21 cellular contexts compared by ENCODE assay signal in genomic region chr15:63091679-63092078, GRCh38. TPM values are rescaled to one million over a fixed set of nuclear protein-coding genes. Genes with fewer than 3 reads are reported as not detected.
DNase-seq lines count a peak whose midpoint lies in the region; ATAC-seq, FAIRE-seq and TF ChIP-seq lines count a peak whose summit lies in the region.
"Had no signal": no experiment of that assay in that cellular context is flagged by ENCODE, and none has a peak within 500 bp of the region (broad histone marks: within the 10 kb centered on the region; RNA-seq: fewer than 3 reads in every experiment).

No MANE protein-coding gene starts in this region.

- DNase-seq in GM23338 (ENCODE audit: low spot score), result no peak
- DNase-seq in SJSA1 (ENCODE audit: low read depth in 1 of 2, low spot score in 2 of 2), result no peak
- peak; percentile 22 for DNase-seq in islet precursor cell
- DNase-seq in urothelium cell line (ENCODE audit: low spot score), result no peak
- no peak for DNase-seq in activated CD4-positive, alpha-beta memory T cell treated with anti-CD3 and anti-CD28 coated beads for 36 hours
- DNase-seq: AML-193; Caco-2; CD4-positive, alpha-beta T cell; GM23248; H7; HFFc6 had no signal

- no peaks in the 10 kb centered on the region for H4K20me1 ChIP-seq in GM23338 (replicated peaks; ENCODE audit: insufficient read depth)

- no peaks in the 10 kb centered on the region for H3K9me2 ChIP-seq in GM23338 (ENCODE audit: insufficient read depth)

- no peaks in the 10 kb centered on the region for H3K9me3 ChIP-seq in SJSA1 (replicated peaks)
- H3K9me3 ChIP-seq: Caco-2 had no signal

- no peak overlapping the region for H3K27ac ChIP-seq in GM23338 (ENCODE audit: low read depth)
- H3K27ac ChIP-seq in SJSA1, result peak overlapping the region; percentile 88; the same call in 1 of the 2 replicates
- H3K27ac ChIP-seq: C4-2B, GM23248 had no signal

- no peaks in the 10 kb centered on the region for H3K36me3 Mint-ChIP-seq in GM23338 (ENCODE audit: low read depth)
- no peaks in the 10 kb centered on the region for H3K36me3 Mint-ChIP-seq in activated CD4-positive, alpha-beta memory T cell treated with anti-CD3 and anti-CD28 coated beads for 36 hours

- FAIRE-seq in urothelium cell line (lab: Jason Lieb, UNC), result peak; percentile 53
- FAIRE-seq: A204.1, D721Med, G401.6, GM12891, GM19239, HTR-8/SVneo had no signal

- CTCF ChIA-PET in activated CD4-positive, alpha-beta memory T cell treated with anti-CD3 and anti-CD28 coated beads for 36 hours (lab: Charles Lee), result interaction anchor here (1.6 to 12.8 kb wide), 3 partner anchors 35 to 243 kb away, joined by 5 to 154 read pairs (median 17); partner anchors contain the start of gene TPM1

- H3K9me3 Mint-ChIP-seq in GM23338, result no peaks in the 10 kb centered on the region
- no peaks in the 10 kb centered on the region for H3K9me3 Mint-ChIP-seq in activated CD4-positive, alpha-beta memory T cell treated with anti-CD3 and anti-CD28 coated beads for 36 hours
- H3K9me3 Mint-ChIP-seq: CD4-positive, alpha-beta T cell; HFFc6 had no signal

- peak overlapping the region; percentile 52 for H3K27ac Mint-ChIP-seq in GM23338
- no peak overlapping the region for H3K27ac Mint-ChIP-seq in activated CD4-positive, alpha-beta memory T cell treated with anti-CD3 and anti-CD28 coated beads for 36 hours
- H3K27ac Mint-ChIP-seq: CD4-positive, alpha-beta T cell; HFFc6 had no signal

- H3K4me1 ChIP-seq in GM23338 (ENCODE audit: insufficient read depth) (peaks cover 33% of the 10 kb centered on the region), SJSA1 (replicated peaks) (peaks cover 75% of the 10 kb centered on the region)

- H3K79me2 ChIP-seq in GM23338 (replicated peaks; ENCODE audit: insufficient read depth), result no peaks in the 10 kb centered on the region

- no peaks in the 10 kb centered on the region for H3K27me3 ChIP-seq in GM23338 (ENCODE audit: insufficient read depth)
- no peaks in the 10 kb centered on the region for H3K27me3 ChIP-seq in SJSA1 (replicated peaks)

- peaks cover 28% of the 10 kb centered on the region for H3K4me1 Mint-ChIP-seq in GM23338
- H3K4me1 Mint-ChIP-seq in activated CD4-positive, alpha-beta memory T cell treated with anti-CD3 and anti-CD28 coated beads for 36 hours (ENCODE audit: low read depth), result no peaks in the 10 kb centered on the region

- H3K27me3 Mint-ChIP-seq in GM23338 (ENCODE audit: insufficient read depth, low read depth, poor library complexity), result peaks cover 2% of the 10 kb centered on the region
- no peaks in the 10 kb centered on the region for H3K27me3 Mint-ChIP-seq in activated CD4-positive, alpha-beta memory T cell treated with anti-CD3 and anti-CD28 coated beads for 36 hours
- H3K27me3 Mint-ChIP-seq: CD4-positive, alpha-beta T cell had no signal

- H3F3A ChIP-seq in GM23338 (replicated peaks; ENCODE audit: low read depth), result peaks cover 9% of the 10 kb centered on the region; the same call in 1 of the 2 replicates

- no peak overlapping the region for H3K4me2 ChIP-seq in GM23338

- H2AFZ ChIP-seq in GM23338, result no peak overlapping the region
- H2AFZ ChIP-seq: GM23248 had no signal

- POLR2A ChIA-PET in activated CD4-positive, alpha-beta memory T cell treated with anti-CD3 and anti-CD28 coated beads for 36 hours (lab: Charles Lee), result no interaction called here

- H3K36me3 ChIP-seq in GM23338 (ENCODE audit: insufficient read depth) (no peaks in the 10 kb centered on the region), SJSA1 (no peaks in the 10 kb centered on the region)

- intact Hi-C loops in activated CD4-positive, alpha-beta memory T cell treated with anti-CD3 and anti-CD28 coated beads for 36 hours (cut with micrococcal nuclease), result no loop called here

- no peak for ATAC-seq in GM23338
- ATAC-seq in HG02678 (IDR thresholded peaks at IDR 0.05; ENCODE audit: unreplicated experiment), result no peak
- no peak for ATAC-seq in GM19467 (IDR thresholded peaks at IDR 0.05; ENCODE audit: unreplicated experiment)
- ATAC-seq: HCT116 had no signal

- no peak for TF ChIP-seq CTCF in GM23338 (conservative IDR thresholded peaks at IDR 0.05; ENCODE audit: low read depth in 2 of 2)

- H3K4me3 ChIP-seq in GM23338, result no peak overlapping the region
- H3K4me3 ChIP-seq in SJSA1, result no peak overlapping the region
- H3K4me3 ChIP-seq: GM23248 had no signal

- H3K4me3 Mint-ChIP-seq in GM23338, result no peak overlapping the region
- H3K4me3 Mint-ChIP-seq in activated CD4-positive, alpha-beta memory T cell treated with anti-CD3 and anti-CD28 coated beads for 36 hours, result no peak overlapping the region
- H3K4me3 Mint-ChIP-seq: CD4-positive, alpha-beta T cell; HFFc6 had no signal

TF ChIP-seq in GM23338, 12 proteins besides CTCF, POLR2A, EP300 and RAD21 (continues in another document):
- TF ChIP-seq POLR2AphosphoS5 (IDR thresholded peaks at IDR 0.05; ENCODE audit: low read depth) (no peak), ZNF331 (CRISPR knock-in tag; IDR thresholded peaks at IDR 0.05; ENCODE audit: low read depth) (no peak), CREB1 (CRISPR knock-in tag; IDR thresholded peaks at IDR 0.05; ENCODE audit: low read depth) (no peak), NANOG (IDR thresholded peaks at IDR 0.05; ENCODE audit: borderline replicate concordance) (no peak), ZNF114 (CRISPR knock-in tag; IDR thresholded peaks at IDR 0.05) (no peak), JUNB (IDR thresholded peaks at IDR 0.05; ENCODE audit: unreplicated experiment) (no peak), EZH2phosphoT487 (IDR thresholded peaks at IDR 0.05; ENCODE audit: unreplicated experiment) (no peak), STAT1 (IDR thresholded peaks at IDR 0.05; ENCODE audit: unreplicated experiment) (no peak)
- TF ChIP-seq, protein P1, sequence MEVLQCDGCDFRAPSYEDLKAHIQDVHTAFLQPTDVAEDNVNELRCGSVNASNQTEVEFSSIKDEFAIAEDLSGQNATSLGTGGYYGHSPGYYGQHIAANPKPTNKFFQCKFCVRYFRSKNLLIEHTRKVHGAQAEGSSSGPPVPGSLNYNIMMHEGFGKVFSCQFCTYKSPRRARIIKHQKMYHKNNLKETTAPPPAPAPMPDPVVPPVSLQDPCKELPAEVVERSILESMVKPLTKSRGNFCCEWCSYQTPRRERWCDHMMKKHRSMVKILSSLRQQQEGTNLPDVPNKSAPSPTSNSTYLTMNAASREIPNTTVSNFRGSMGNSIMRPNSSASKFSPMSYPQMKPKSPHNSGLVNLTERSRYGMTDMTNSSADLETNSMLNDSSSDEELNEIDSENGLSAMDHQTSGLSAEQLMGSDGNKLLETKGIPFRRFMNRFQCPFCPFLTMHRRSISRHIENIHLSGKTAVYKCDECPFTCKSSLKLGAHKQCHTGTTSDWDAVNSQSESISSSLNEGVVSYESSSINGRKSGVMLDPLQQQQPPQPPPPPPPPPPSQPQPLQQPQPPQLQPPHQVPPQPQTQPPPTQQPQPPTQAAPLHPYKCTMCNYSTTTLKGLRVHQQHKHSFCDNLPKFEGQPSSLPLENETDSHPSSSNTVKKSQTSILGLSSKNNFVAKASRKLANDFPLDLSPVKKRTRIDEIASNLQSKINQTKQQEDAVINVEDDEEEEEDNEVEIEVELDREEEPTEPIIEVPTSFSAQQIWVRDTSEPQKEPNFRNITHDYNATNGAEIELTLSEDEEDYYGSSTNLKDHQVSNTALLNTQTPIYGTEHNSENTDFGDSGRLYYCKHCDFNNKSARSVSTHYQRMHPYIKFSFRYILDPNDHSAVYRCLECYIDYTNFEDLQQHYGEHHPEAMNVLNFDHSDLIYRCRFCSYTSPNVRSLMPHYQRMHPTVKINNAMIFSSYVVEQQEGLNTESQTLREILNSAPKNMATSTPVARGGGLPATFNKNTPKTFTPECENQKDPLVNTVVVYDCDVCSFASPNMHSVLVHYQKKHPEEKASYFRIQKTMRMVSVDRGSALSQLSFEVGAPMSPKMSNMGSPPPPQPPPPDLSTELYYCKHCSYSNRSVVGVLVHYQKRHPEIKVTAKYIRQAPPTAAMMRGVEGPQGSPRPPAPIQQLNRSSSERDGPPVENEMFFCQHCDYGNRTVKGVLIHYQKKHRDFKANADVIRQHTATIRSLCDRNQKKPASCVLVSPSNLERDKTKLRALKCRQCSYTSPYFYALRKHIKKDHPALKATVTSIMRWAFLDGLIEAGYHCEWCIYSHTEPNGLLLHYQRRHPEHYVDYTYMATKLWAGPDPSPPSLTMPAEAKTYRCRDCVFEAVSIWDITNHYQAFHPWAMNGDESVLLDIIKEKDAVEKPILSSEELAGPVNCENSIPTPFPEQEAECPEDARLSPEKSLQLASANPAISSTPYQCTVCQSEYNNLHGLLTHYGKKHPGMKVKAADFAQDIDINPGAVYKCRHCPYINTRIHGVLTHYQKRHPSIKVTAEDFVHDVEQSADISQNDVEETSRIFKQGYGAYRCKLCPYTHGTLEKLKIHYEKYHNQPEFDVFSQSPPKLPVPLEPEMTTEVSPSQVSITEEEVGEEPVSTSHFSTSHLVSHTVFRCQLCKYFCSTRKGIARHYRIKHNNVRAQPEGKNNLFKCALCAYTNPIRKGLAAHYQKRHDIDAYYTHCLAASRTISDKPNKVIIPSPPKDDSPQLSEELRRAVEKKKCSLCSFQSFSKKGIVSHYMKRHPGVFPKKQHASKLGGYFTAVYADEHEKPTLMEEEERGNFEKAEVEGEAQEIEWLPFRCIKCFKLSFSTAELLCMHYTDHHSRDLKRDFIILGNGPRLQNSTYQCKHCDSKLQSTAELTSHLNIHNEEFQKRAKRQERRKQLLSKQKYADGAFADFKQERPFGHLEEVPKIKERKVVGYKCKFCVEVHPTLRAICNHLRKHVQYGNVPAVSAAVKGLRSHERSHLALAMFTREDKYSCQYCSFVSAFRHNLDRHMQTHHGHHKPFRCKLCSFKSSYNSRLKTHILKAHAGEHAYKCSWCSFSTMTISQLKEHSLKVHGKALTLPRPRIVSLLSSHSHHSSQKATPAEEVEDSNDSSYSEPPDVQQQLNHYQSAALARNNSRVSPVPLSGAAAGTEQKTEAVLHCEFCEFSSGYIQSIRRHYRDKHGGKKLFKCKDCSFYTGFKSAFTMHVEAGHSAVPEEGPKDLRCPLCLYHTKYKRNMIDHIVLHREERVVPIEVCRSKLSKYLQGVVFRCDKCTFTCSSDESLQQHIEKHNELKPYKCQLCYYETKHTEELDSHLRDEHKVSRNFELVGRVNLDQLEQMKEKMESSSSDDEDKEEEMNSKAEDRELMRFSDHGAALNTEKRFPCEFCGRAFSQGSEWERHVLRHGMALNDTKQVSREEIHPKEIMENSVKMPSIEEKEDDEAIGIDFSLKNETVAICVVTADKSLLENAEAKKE (CRISPR knock-in tag; IDR thresholded peaks at IDR 0.05), result no peak

RNA-seq across cellular contexts. Expression of gene LACTB, which starts 30.0 kb away (rescaled TPM):
- 15.2 and 18.6 TPM in 2 replicates for total RNA-seq in GM23338 (2014; rRNA removed; shearing (Covaris generic))
- polyA plus RNA-seq in GM23338 (2016; fragmentation: Nextera tagmentation; extraction: Ambion mirVana), result 20.9 and 21.3 TPM in 2 replicates
- 71.8 and 100 TPM in 2 replicates for total RNA-seq in SJSA1 (2014; rRNA removed; shearing (Covaris generic))
- 10 to 100 TPM; 23.7 to 24.5 TPM for total RNA-seq in activated CD4-positive, alpha-beta memory T cell treated with anti-CD3 and anti-CD28 coated beads for 36 hours

RNA-seq across cellular contexts. Expression of gene TPM1, which starts 49.1 kb away (rescaled TPM):
- total RNA-seq in GM23338 (2014; rRNA removed; shearing (Covaris generic)), result 412 and 449 TPM in 2 replicates
- 913 and 929 TPM in 2 replicates for polyA plus RNA-seq in GM23338 (2016; fragmentation: Nextera tagmentation; extraction: Ambion mirVana)
- 1,245 and 1,667 TPM in 2 replicates for total RNA-seq in SJSA1 (2014; rRNA removed; shearing (Covaris generic))
- 10 to 100 TPM; 10.8 to 11.4 TPM for total RNA-seq in activated CD4-positive, alpha-beta memory T cell treated with anti-CD3 and anti-CD28 coated beads for 36 hours

Comparison
In these comparisons a context has a peak if more than half of its experiments do, and no peak if none do; other contexts are left out.
1. RNA of gene TPM1, which starts 49.1 kb away (total RNA-seq): 1,245 to 1,667 TPM in SJSA1 and 412 to 449 TPM in GM23338; 10.8 to 11.4 TPM in activated CD4-positive, alpha-beta memory T cell treated with anti-CD3 and anti-CD28 coated beads for 36 hours; every median in the first group is over 10 times any median in the second.